Comparison of ENCODE assay signal across 25 cellular contexts in genomic region chr2:21781962-21782361, GRCh38.
"Had no signal": no experiment of that assay in that cellular context is flagged by ENCODE, and none has a peak within 500 bp of the region (broad histone marks: within the 10 kb centered on the region; RNA-seq: fewer than 3 reads in every experiment).

No MANE protein-coding gene starts in this region.

- H2AFZ ChIP-seq: neural progenitor cell, parathyroid adenoma had no signal

- H3K4me3 ChIP-seq: neural progenitor cell, ovary, psoas muscle, right lobe of liver, sigmoid colon, stomach, thoracic aorta, thyroid gland, tibial nerve, upper lobe of left lung, vagina had no signal

- H3K9ac ChIP-seq: neural progenitor cell, parathyroid adenoma had no signal

- H3K27me3 ChIP-seq: neural progenitor cell, ovary, right lobe of liver, sigmoid colon, stomach, thyroid gland, tibial nerve, upper lobe of left lung, vagina had no signal

- DNase-seq: naive thymus-derived CD8-positive, alpha-beta T cell; nephron progenitor cell; occipital lobe; ovary; posterior cingulate gyrus; psoas muscle; right cardiac atrium; right lobe of liver; sigmoid colon; small intestine; stimulated activated CD4-positive, alpha-beta T cell treated with anti-CD3 and anti-CD28 coated beads, Interleukin-15, amount 100 ng/mL, for 24 hours; stimulated activated CD4-positive, alpha-beta T cell treated with anti-CD3 and anti-CD28 coated beads, Interleukin-2, amount 100 ng/mL, for 24 hours; stimulated activated CD4-positive, alpha-beta T cell treated with anti-CD3 and anti-CD28 coated beads, Interleukin-2, amount 100 ng/mL, for 48 hours; stimulated activated CD4-positive, alpha-beta T cell treated with anti-CD3 and anti-CD28 coated beads, Interleukin-4, amount 100 ng/mL, for 24 hours; stimulated activated naive B cell treated with anti-CD40 and anti-IgM and Interleukin-4, amounts not matched to agents 10 μg/mL and 1 μg/mL and 100 μg/mL, for 72 hours; stimulated activated naive CD4-positive, alpha-beta T cell treated with Interleukin-2 at 50 U/mL for 16 hours; stomach; thyroid gland; trophoblast cell; upper lobe of left lung had no signal

- H3K4me2 ChIP-seq: neural progenitor cell had no signal

- H3K27ac ChIP-seq: neural progenitor cell, ovary, parathyroid adenoma, psoas muscle, right lobe of liver, sigmoid colon, stomach, thoracic aorta, thyroid gland, tibial nerve, upper lobe of left lung, vagina had no signal

- H3K79me2 ChIP-seq: parathyroid adenoma had no signal

- H3K9me3 ChIP-seq: ovary, psoas muscle, right lobe of liver, sigmoid colon, stomach, thoracic aorta, thyroid gland, tibial nerve, upper lobe of left lung, vagina had no signal

- H3K36me3 ChIP-seq: neural progenitor cell, ovary, right lobe of liver, sigmoid colon, stomach, thoracic aorta, thyroid gland, tibial nerve, upper lobe of left lung, vagina had no signal
